Comparison of ENCODE assay signal across 1 cellular context in the genomic region with DNA sequence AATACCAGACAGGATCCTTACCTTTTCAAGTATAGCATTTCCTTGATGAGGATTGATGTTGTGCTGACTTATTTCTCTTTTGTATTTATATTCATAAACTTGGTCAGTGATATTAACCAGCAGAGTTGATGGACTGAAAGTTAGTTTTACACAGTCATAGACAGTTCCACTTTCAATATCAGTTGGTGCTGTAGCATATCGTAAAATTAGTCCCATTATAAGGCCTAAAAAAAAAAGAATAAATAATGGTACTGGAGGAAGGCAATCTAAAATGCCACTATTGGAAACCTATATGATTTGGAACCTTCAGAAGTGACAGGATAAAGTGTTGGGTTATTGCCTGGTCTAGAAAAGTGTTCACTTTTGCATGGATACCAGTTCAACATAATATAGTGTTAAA.
TF ChIP-seq lines count a peak whose summit lies in the region.

No MANE protein-coding gene starts in this region.

TF ChIP-seq in HepG2, 621 proteins besides CTCF, POLR2A, EP300 and RAD21 (continued from another document):
- TF ChIP-seq, protein P1, sequence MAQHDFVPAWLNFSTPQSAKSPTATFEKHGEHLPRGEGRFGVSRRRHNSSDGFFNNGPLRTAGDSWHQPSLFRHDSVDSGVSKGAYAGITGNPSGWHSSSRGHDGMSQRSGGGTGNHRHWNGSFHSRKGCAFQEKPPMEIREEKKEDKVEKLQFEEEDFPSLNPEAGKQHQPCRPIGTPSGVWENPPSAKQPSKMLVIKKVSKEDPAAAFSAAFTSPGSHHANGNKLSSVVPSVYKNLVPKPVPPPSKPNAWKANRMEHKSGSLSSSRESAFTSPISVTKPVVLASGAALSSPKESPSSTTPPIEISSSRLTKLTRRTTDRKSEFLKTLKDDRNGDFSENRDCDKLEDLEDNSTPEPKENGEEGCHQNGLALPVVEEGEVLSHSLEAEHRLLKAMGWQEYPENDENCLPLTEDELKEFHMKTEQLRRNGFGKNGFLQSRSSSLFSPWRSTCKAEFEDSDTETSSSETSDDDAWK (CRISPR knock-in tag; IDR thresholded peaks at IDR 0.05): no peak
- no peak for TF ChIP-seq MAF1 (CRISPR knock-in tag; IDR thresholded peaks at IDR 0.05; ENCODE audit: borderline replicate concordance)
- TF ChIP-seq, protein P2, sequence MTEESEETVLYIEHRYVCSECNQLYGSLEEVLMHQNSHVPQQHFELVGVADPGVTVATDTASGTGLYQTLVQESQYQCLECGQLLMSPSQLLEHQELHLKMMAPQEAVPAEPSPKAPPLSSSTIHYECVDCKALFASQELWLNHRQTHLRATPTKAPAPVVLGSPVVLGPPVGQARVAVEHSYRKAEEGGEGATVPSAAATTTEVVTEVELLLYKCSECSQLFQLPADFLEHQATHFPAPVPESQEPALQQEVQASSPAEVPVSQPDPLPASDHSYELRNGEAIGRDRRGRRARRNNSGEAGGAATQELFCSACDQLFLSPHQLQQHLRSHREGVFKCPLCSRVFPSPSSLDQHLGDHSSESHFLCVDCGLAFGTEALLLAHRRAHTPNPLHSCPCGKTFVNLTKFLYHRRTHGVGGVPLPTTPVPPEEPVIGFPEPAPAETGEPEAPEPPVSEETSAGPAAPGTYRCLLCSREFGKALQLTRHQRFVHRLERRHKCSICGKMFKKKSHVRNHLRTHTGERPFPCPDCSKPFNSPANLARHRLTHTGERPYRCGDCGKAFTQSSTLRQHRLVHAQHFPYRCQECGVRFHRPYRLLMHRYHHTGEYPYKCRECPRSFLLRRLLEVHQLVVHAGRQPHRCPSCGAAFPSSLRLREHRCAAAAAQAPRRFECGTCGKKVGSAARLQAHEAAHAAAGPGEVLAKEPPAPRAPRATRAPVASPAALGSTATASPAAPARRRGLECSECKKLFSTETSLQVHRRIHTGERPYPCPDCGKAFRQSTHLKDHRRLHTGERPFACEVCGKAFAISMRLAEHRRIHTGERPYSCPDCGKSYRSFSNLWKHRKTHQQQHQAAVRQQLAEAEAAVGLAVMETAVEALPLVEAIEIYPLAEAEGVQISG (CRISPR knock-in tag; IDR thresholded peaks at IDR 0.05): no peak
TF ChIP-seq in HepG2: peak in this region for 0.
